In the genomic region with DNA sequence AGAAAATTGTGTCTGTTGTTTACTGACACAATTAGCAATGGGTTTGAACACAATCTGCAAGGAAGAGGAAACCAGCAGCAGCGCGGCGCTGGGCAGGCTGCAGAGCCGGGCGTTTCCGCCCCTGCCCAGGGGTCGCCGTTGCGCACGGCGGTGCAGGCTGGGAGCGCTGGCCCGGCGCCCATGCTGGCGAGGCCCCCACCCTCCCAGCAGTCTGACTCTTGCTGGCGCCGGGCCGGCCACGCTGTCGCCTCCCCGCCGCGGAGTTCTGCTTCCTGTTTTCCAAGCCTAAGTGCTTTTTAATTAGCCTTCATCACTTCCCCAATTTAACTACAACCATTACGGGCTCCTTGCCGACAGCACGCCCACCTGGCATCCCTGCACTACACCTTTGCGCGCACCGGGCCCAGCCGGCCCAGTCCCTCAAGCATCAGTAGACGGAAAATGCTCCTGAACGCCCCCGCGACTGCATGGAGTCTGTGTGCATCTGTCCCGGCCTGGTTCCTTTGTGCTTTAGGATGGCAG, we compare ENCODE assay signal across 8 cellular contexts.
DNase-seq lines count a peak whose midpoint lies in the region; ATAC-seq and TF ChIP-seq lines count a peak whose summit lies in the region.

No MANE protein-coding gene starts in this region.

- peaks cover 0 to 7% (median 0%) of the 10 kb centered on the region in 11 experiments; a peak in 3 of 22 replicates for H3K27me3 ChIP-seq in BLaER1 treated with 17β-estradiol and CSF1 and Interleukin-3, amounts not matched to agents 10 nM and 100 nM
- H3K27me3 ChIP-seq in fibroblast of lung (ENCODE audit: control insufficient read depth, insufficient read depth, low read length): no peaks in the 10 kb centered on the region
- H3K27me3 ChIP-seq in mucosa of stomach (ENCODE audit: control insufficient read depth, insufficient read depth, low read length): no peaks in the 10 kb centered on the region

- peaks cover 16% of the 10 kb centered on the region for H3K4me1 Mint-ChIP-seq in type B pancreatic cell (ENCODE audit: unreplicated experiment)

- no peaks in the 10 kb centered on the region for H4K20me1 ChIP-seq in BLaER1 treated with 17β-estradiol and CSF1 and Interleukin-3, amounts not matched to agents 10 nM and 100 nM
- no peaks in the 10 kb centered on the region for H4K20me1 ChIP-seq in fibroblast of lung (ENCODE audit: control insufficient read depth, extremely low read depth, insufficient read depth, low read length)

- peaks cover 0 to 17% (median 0%) of the 10 kb centered on the region in 10 experiments; a peak in 4 of 20 replicates for H3K4me1 ChIP-seq in BLaER1 treated with 17β-estradiol and CSF1 and Interleukin-3, amounts not matched to agents 10 nM and 100 nM
- H3K4me1 ChIP-seq in fibroblast of lung (ENCODE audit: control insufficient read depth, extremely low read depth, insufficient read depth, low read length): no peaks in the 10 kb centered on the region
- no peaks in the 10 kb centered on the region for H3K4me1 ChIP-seq in mucosa of stomach (ENCODE audit: control insufficient read depth, insufficient read depth, low read length)

- peak overlapping the region; percentile 90 for H3K4me3 Mint-ChIP-seq in type B pancreatic cell

- no peaks in the 10 kb centered on the region for H3K36me3 ChIP-seq in BLaER1 treated with 17β-estradiol and CSF1 and Interleukin-3, amounts not matched to agents 10 nM and 100 nM
- H3K36me3 ChIP-seq in fibroblast of lung (ENCODE audit: control insufficient read depth, insufficient read depth, low read length) (no peaks in the 10 kb centered on the region), mucosa of stomach (ENCODE audit: control insufficient read depth, insufficient read depth, low read length) (no peaks in the 10 kb centered on the region)

- H3K4me2 ChIP-seq in BLaER1 treated with 17β-estradiol and CSF1 and Interleukin-3, amounts not matched to agents 10 nM and 100 nM: peak overlapping the region; percentile 38 to 72 (median 56); a peak in 21 of 22 replicates
- peak overlapping the region; percentile 79 for H3K4me2 ChIP-seq in fibroblast of lung (ENCODE audit: extremely low read depth, insufficient read depth, low read length)

- H3K9ac ChIP-seq in BLaER1 treated with 17β-estradiol and CSF1 and Interleukin-3, amounts not matched to agents 10 nM and 100 nM: peak overlapping the region in 3 of 11 experiments; percentile 6 to 35 (median 12); a peak in 3 of 22 replicates
- no peak overlapping the region for H3K9ac ChIP-seq in fibroblast of lung (ENCODE audit: insufficient read depth, low read length)
- H3K9ac ChIP-seq in mucosa of stomach (ENCODE audit: low read length): peak overlapping the region; percentile 38

- ATAC-seq in GM19324 (IDR thresholded peaks at IDR 0.05; ENCODE audit: low FRiP score, unreplicated experiment): peak; percentile 66
- ATAC-seq in HG02623 (IDR thresholded peaks at IDR 0.05; ENCODE audit: unreplicated experiment): no peak

- H3K27ac ChIP-seq in BLaER1 treated with 17β-estradiol and CSF1 and Interleukin-3, amounts not matched to agents 10 nM and 100 nM: peak overlapping the region in 3 of 11 experiments; percentile 18 to 25 (median 25); a peak in 2 of 22 replicates
- H3K27ac ChIP-seq in fibroblast of lung (ENCODE audit: insufficient read depth, low read length): no peak overlapping the region

- DNase-seq in NCI-H1417 treated with DMSO at 0.1 percent for 48 hours (lab: John Stamatoyannopoulos, UW): peak; percentile 97
- peak; percentile 82 for DNase-seq in UCSD-AML1 (lab: John Stamatoyannopoulos, UW; ENCODE audit: unreplicated experiment)
- peak; percentile 40 to 46 for DNase-seq in fibroblast of lung (ENCODE audit: low read depth in 2 of 2)
- peak; percentile 70 for DNase-seq in type B pancreatic cell (ENCODE audit: extremely low spot score, unreplicated experiment)

- no peaks in the 10 kb centered on the region for H3K79me2 ChIP-seq in fibroblast of lung (ENCODE audit: control insufficient read depth, insufficient read depth, low read length)

- no peaks in the 10 kb centered on the region for H3K9me3 Mint-ChIP-seq in type B pancreatic cell

- peak overlapping the region; percentile 21 to 49 (median 38); a peak in 15 of 20 replicates for H3K4me3 ChIP-seq in BLaER1 treated with 17β-estradiol and CSF1 and Interleukin-3, amounts not matched to agents 10 nM and 100 nM
- peak overlapping the region; percentile 36 to 59 (median 46) for H3K4me3 ChIP-seq in fibroblast of lung (replicated peaks in 1 of 4; ENCODE audit: control extremely low read depth in 1 of 4, insufficient read depth in 1 of 4, low read depth in 3 of 4, low read length in 4 of 4)
- H3K4me3 ChIP-seq in mucosa of stomach (ENCODE audit: low read length): peak overlapping the region; percentile 56

- H3K36me3 Mint-ChIP-seq in type B pancreatic cell: no peaks in the 10 kb centered on the region

- TF ChIP-seq CTCF in fibroblast of lung (conservative IDR thresholded peaks at IDR 0.05 in 1 of 2, IDR thresholded peaks at IDR 0.05 in 1 of 2; ENCODE audit: low read depth in 1 of 2, low read length in 2 of 2) (no peak), type B pancreatic cell (conservative IDR thresholded peaks at IDR 0.05) (no peak)

- H3K27me3 Mint-ChIP-seq in type B pancreatic cell: peaks cover 15% of the 10 kb centered on the region

- H2AFZ ChIP-seq in fibroblast of lung (ENCODE audit: low read length): peak overlapping the region; percentile 88

- peak overlapping the region; percentile 34 for H3K27ac Mint-ChIP-seq in type B pancreatic cell

- peaks cover 0 to 14% (median 6%) of the 10 kb centered on the region in 11 experiments; a peak in 8 of 22 replicates for H3K9me3 ChIP-seq in BLaER1 treated with 17β-estradiol and CSF1 and Interleukin-3, amounts not matched to agents 10 nM and 100 nM (replicated peaks in 1 of 11)
- H3K9me3 ChIP-seq in fibroblast of lung (ENCODE audit: control insufficient read depth, insufficient read depth, low read depth, low read length) (no peaks in the 10 kb centered on the region), mucosa of stomach (ENCODE audit: control insufficient read depth, low read length) (no peaks in the 10 kb centered on the region)

Comparison
In these comparisons a context has a peak if more than half of its experiments do, and no peak if none do; other contexts are left out.
1. DNase-seq: peak in every context shown above with its lines; median percentile 97 in NCI-H1417 treated with DMSO at 0.1 percent for 48 hours; 82 in UCSD-AML1; 70 in type B pancreatic cell; 43 in fibroblast of lung.